Comparison of ENCODE assay signal across 23 cellular contexts in genomic region chr21:27225142-27225541, GRCh38.
DNase-seq lines count a peak whose midpoint lies in the region; ATAC-seq and TF ChIP-seq lines count a peak whose summit lies in the region.
"Had no signal": no experiment of that assay in that cellular context is flagged by ENCODE, and none has a peak within 500 bp of the region (broad histone marks: within the 10 kb centered on the region; RNA-seq: fewer than 3 reads in every experiment).

No MANE protein-coding gene starts in this region.

- peak overlapping the region; percentile 59 for H3K27ac Mint-ChIP-seq in chondrocyte (ENCODE audit: unreplicated experiment)
- H3K27ac Mint-ChIP-seq: activated CD8-positive, alpha-beta T cell treated with anti-CD3 and anti-CD28 coated beads, Interleukin-2, amount 10 ng/mL, durations not matched to agents 7 days and 5 days; activated naive CD4-positive, alpha-beta T cell treated with anti-CD3 and anti-CD28 coated beads, Interleukin-2, amount 50 U/mL, for 72 hours; CD4-positive, alpha-beta T cell; progenitor cell of endocrine pancreas; stimulated activated naive CD8-positive, alpha-beta T cell treated with anti-CD3 and anti-CD28 coated beads, Interleukin-15, Interleukin-2, amounts not matched to agents 100 ng/mL and 50 ng/mL, for 24 hours had no signal

- H3K36me3 Mint-ChIP-seq in chondrocyte (ENCODE audit: low read depth): no peaks in the 10 kb centered on the region
- H3K36me3 Mint-ChIP-seq: activated naive CD4-positive, alpha-beta T cell treated with anti-CD3 and anti-CD28 coated beads, Interleukin-2, amount 50 U/mL, for 72 hours had no signal

- no peaks in the 10 kb centered on the region for H3K27me3 Mint-ChIP-seq in chondrocyte (ENCODE audit: low read depth)
- H3K27me3 Mint-ChIP-seq: CD4-positive, alpha-beta T cell; progenitor cell of endocrine pancreas; stimulated activated naive CD8-positive, alpha-beta T cell treated with anti-CD3 and anti-CD28 coated beads, Interleukin-15, Interleukin-2, amounts not matched to agents 100 ng/mL and 50 ng/mL, for 24 hours had no signal

- DNase-seq in HCEC 1CT: peak; percentile 48
- DNase-seq in chondrocyte (ENCODE audit: low spot score): no peak
- DNase-seq in fibroblast of villous mesenchyme (ENCODE audit: low read depth): peak; percentile 53
- DNase-seq in DMS 273 treated with DMSO at 0.1 percent for 48 hours (lab: John Stamatoyannopoulos, UW): no peak
- DNase-seq in SHP77 treated with DMSO at 0.1 percent for 48 hours (lab: John Stamatoyannopoulos, UW): no peak
- DNase-seq: activated CD4-positive, alpha-beta T cell treated with anti-CD3 and anti-CD28 coated beads for 1 hour; activated CD8-positive, alpha-beta T cell treated with anti-CD3 and anti-CD28 coated beads, Interleukin-2, amount 10 ng/mL, durations not matched to agents 7 days and 5 days; aorta; caudate nucleus; CD4-positive, alpha-beta T cell; dorsolateral prefrontal cortex; heart left ventricle; left colon; NCI-H1417; NCI-H446; uterus had no signal

- peaks cover 48% of the 10 kb centered on the region for H3K4me1 Mint-ChIP-seq in chondrocyte (ENCODE audit: low read depth)

- H3K4me3 ChIP-seq in fibroblast of villous mesenchyme (ENCODE audit: low read depth, low read length): no peak overlapping the region
- H3K4me3 ChIP-seq: dorsolateral prefrontal cortex, heart left ventricle, SK-N-MC, uterus had no signal

- peaks cover 10% of the 10 kb centered on the region for H3K9me3 Mint-ChIP-seq in chondrocyte (ENCODE audit: low read depth)
- H3K9me3 Mint-ChIP-seq: CD4-positive, alpha-beta T cell; stimulated activated naive CD8-positive, alpha-beta T cell treated with anti-CD3 and anti-CD28 coated beads, Interleukin-15, Interleukin-2, amounts not matched to agents 100 ng/mL and 50 ng/mL, for 24 hours had no signal

- TF ChIP-seq CTCF in chondrocyte (IDR thresholded peaks at IDR 0.05) (no peak), fibroblast of villous mesenchyme (IDR thresholded peaks at IDR 0.05; ENCODE audit: insufficient read depth, low read depth, low read length) (no peak)

- no peak for ATAC-seq in HG02884 (IDR thresholded peaks at IDR 0.05; ENCODE audit: unreplicated experiment)
- no peak for ATAC-seq in HG03135 (IDR thresholded peaks at IDR 0.05; ENCODE audit: unreplicated experiment)
- ATAC-seq: activated CD8-positive, alpha-beta T cell treated with anti-CD3 and anti-CD28 coated beads, Interleukin-2, amount 10 ng/mL, durations not matched to agents 7 days and 5 days; activated naive CD4-positive, alpha-beta T cell treated with anti-CD3 and anti-CD28 coated beads, Interleukin-2, amount 50 U/mL, for 72 hours; heart left ventricle; left colon; sciatic nerve had no signal

- H3K4me3 Mint-ChIP-seq in chondrocyte (ENCODE audit: unreplicated experiment): no peak overlapping the region
- H3K4me3 Mint-ChIP-seq: activated CD8-positive, alpha-beta T cell treated with anti-CD3 and anti-CD28 coated beads, Interleukin-2, amount 10 ng/mL, durations not matched to agents 7 days and 5 days; CD4-positive, alpha-beta T cell; stimulated activated naive CD8-positive, alpha-beta T cell treated with anti-CD3 and anti-CD28 coated beads, Interleukin-15, Interleukin-2, amounts not matched to agents 100 ng/mL and 50 ng/mL, for 24 hours had no signal

Comparison
In these comparisons a context has a peak if more than half of its experiments do, and no peak if none do; other contexts are left out.
1. DNase-seq: peak in HCEC 1CT (single experiment) and fibroblast of villous mesenchyme (single experiment); none in chondrocyte (single experiment), DMS 273 treated with DMSO at 0.1 percent for 48 hours (single experiment) and SHP77 treated with DMSO at 0.1 percent for 48 hours (single experiment).